ENCODE assay signal across 8 cellular contexts in the genomic region with DNA sequence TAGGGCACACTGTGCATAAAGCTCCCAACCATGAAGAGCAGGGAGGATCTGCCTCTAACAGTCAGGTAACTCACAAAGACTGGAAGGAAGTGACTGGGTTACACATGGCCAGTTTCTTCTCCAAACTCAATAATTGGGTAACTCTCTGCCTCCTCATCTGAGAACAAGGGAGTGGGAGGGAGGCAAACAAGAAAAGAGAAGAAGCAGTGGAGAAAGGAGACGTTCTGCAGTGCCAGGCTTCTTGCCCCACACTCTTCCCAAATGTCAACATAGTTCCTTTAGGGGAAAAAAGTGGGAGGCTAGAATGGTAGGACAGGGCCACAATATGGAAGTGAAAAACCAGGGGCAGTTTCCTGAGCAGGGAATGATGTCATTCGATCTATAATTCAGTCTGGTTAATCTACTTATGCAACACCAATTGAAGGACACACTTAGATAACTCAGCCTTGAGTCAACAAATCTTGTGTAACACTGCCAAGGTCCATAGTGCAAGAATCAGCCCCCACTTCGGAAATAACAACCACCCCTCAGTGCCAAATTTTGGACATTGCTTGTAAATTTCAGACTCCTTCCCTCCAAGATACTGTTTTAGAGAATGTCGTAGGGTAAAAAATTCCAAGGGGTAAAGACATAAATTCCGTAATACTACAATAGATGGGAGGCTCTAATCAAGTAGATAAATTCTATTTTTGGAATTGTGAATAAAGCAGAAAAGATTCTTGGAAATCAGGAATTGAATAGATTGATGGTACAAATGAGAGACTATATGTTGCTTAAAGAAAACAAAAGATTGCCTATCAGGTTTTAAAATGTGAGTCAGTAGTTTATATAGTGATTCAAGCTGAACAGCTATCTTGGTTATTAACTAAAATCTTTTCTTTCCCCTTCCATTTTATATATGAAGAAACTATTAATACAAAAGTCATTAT.
A peak's percentile ranks its signal among the peaks of the same experiment; 100 is the strongest.
DNase-seq lines count a peak whose midpoint lies in the region; ATAC-seq and TF ChIP-seq lines count a peak whose summit lies in the region.

No MANE protein-coding gene starts in this region.

- intact Hi-C loops in left cardiac atrium (cut with DNase I): loop anchor here in 1 of 2 donors (10.0 kb wide), 1 partner anchor 658 kb away; no protein-coding TSS in a partner anchor
- intact Hi-C loops in spleen (cut with DNase I; ENCODE audit: low total_unique reads): no loop called here

- H3K27me3 ChIP-seq in spleen (replicated peaks in 1 of 7): no peaks in the 10 kb centered on the region

- no peak for TF ChIP-seq CTCF in spleen (IDR thresholded peaks at IDR 0.05 in 8 of 11, conservative IDR thresholded peaks at IDR 0.05 in 3 of 11)

- peaks cover 28 to 80% (median 49%) of the 10 kb centered on the region in 6 donors for H3K4me1 ChIP-seq in spleen

- ATAC-seq in left cardiac atrium (peak; percentile 58 to 68), GM21619 (IDR thresholded peaks at IDR 0.05; ENCODE audit: unreplicated experiment) (no peak), HG03039 (IDR thresholded peaks at IDR 0.05; ENCODE audit: unreplicated experiment) (no peak)

- H3K4me3 ChIP-seq in spleen: no peak overlapping the region

- TF ChIP-seq POLR2A in spleen (IDR thresholded peaks at IDR 0.05): no peak

- no peaks in the 10 kb centered on the region for H3K9me3 ChIP-seq in spleen

- no peaks in the 10 kb centered on the region for H3K36me3 ChIP-seq in spleen

- peak; percentile 37 for DNase-seq in HPDE6-E6E7 (ENCODE audit: extremely low spot score)
- peak; percentile 95 for DNase-seq in SIG-M5 treated with dmso at 0.1 percent for 504 hours (lab: John Stamatoyannopoulos, UW; ENCODE audit: unreplicated experiment)
- peak; percentile 32 for DNase-seq in left cardiac atrium
- no peak for DNase-seq in spleen
- no peak for DNase-seq in NCI-H748 (lab: John Stamatoyannopoulos, UW; ENCODE audit: unreplicated experiment)
- no peak for DNase-seq in middle frontal gyrus (ENCODE audit: extremely low spot score, low spot score)

- WGBS in spleen, 5 donors: 37 to 53% (median 41%) methylated on average over 5 of the region's 5 CpGs

- H3K27ac ChIP-seq in spleen: peak overlapping the region; percentile 4 to 76 (median 58)

Comparison
In these comparisons a context has a peak if more than half of its experiments do, and no peak if none do; other contexts are left out.
1. DNase-seq: peak in HPDE6-E6E7 (single experiment), SIG-M5 treated with dmso at 0.1 percent for 504 hours (single experiment) and left cardiac atrium (single experiment); none in spleen (single experiment), NCI-H748 (single experiment) and middle frontal gyrus (single experiment).
2. ATAC-seq: peak in left cardiac atrium (2 of 2); none in GM21619 (single experiment) and HG03039 (single experiment).